In the genomic region with DNA sequence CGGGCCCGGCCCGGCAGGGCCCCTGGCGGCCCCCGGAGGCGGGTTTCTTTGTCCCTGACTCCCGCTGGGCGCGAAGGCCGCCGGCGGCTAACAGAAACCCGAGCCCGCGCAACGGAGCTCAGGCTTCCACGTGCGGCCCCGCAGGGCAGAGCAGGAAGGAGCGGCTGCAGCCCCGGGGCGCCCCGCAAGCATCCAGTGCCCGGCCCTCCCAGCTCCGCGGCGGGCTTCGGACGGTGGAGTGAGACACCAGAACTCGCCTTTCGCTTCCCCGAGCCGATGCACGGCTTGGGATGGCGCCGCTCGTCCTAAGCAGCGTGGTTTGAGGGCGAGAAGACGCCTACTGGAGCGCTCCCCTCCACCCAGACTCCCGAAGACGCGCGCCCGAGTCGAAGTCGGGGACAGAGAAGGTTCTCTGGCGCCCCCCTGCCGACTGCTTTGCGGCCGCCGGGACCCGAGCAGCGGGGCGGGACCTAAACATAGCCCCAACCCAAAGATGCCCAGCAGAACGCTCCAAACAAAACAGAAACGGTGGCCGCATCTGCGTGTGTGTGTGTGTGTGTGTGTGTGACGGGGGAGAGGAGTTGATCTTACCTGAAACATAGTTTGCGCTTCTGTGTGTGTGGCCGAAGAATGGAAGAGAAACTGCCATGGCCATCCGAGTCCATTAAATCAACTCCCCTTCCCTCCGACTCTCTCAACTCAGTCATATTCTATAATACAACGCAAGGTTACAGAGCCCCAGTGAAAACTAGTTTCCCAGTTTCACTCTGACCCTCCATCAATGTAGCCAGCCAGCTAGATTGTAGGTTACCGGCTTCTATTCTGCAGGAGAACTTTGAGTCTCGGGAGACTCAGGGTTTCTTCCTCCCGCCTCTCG, we compare ENCODE assay signal across 1 cellular context.
TF ChIP-seq lines count a peak whose summit lies in the region.

No MANE protein-coding gene starts in this region.

TF ChIP-seq in A549, 52 proteins besides CTCF, POLR2A, EP300 and RAD21 (continued from another document):
- no peak for TF ChIP-seq HOXB5 (CRISPR knock-in tag; IDR thresholded peaks at IDR 0.05)
- TF ChIP-seq SREBF2 (IDR thresholded peaks at IDR 0.05), result no peak
- TF ChIP-seq ZSCAN20 (CRISPR knock-in tag; IDR thresholded peaks at IDR 0.05), result no peak
- TF ChIP-seq RNF2 (IDR thresholded peaks at IDR 0.05; ENCODE audit: borderline replicate concordance, low read depth), result no peak
- TF ChIP-seq, protein P1, sequence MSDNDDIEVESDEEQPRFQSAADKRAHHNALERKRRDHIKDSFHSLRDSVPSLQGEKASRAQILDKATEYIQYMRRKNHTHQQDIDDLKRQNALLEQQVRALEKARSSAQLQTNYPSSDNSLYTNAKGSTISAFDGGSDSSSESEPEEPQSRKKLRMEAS (IDR thresholded peaks at IDR 0.05), result no peak
- no peak for TF ChIP-seq CBX2 (IDR thresholded peaks at IDR 0.05; ENCODE audit: borderline replicate concordance, low read depth)
- no peak for TF ChIP-seq JUN (IDR thresholded peaks at IDR 0.05)
- TF ChIP-seq NR3C1 (IDR thresholded peaks at IDR 0.05), result no peak
- no peak for TF ChIP-seq ZFP36 (IDR thresholded peaks at IDR 0.05; ENCODE audit: borderline replicate concordance, partially characterized antibody)
- no peak for TF ChIP-seq HDAC2 (IDR thresholded peaks at IDR 0.05)
- TF ChIP-seq SMC3 (IDR thresholded peaks at IDR 0.05), result no peak
